ENCODE assay signal across 8 cellular contexts in genomic region chr18:3248062-3248669, GRCh38. TPM values are rescaled to one million over a fixed set of nuclear protein-coding genes. Genes with fewer than 3 reads are reported as not detected.
DNase-seq lines count a peak whose midpoint lies in the region; ATAC-seq lines count a peak whose summit lies in the region.

No MANE protein-coding gene starts in this region.

- peaks cover 37 to 53% of the 10 kb centered on the region in 2 donors for H3K4me1 Mint-ChIP-seq in effector memory CD8-positive, alpha-beta T cell (ENCODE audit: low read depth in 2 of 2)
- peaks cover 31 to 59% (median 43%) of the 10 kb centered on the region in 3 donors for H3K4me1 Mint-ChIP-seq in naive B cell

- H3K27ac Mint-ChIP-seq in effector memory CD8-positive, alpha-beta T cell = peak overlapping the region; percentile 96 to 97
- H3K27ac Mint-ChIP-seq in naive B cell = peak overlapping the region; percentile 95 to 99 (median 98)

- peak; percentile 48 for DNase-seq in Right ventricle myocardium superior
- DNase-seq in Right ventricle myocardium inferior (ENCODE audit: missing footprints) = no peak
- DNase-seq in RKO (ENCODE audit: low spot score) = peak; percentile 43
- no peak for DNase-seq in effector memory CD8-positive, alpha-beta T cell
- DNase-seq in naive B cell = no peak
- no peak for DNase-seq in NCI-H1436 treated with DMSO at 0.1 percent for 48 hours (lab: John Stamatoyannopoulos, UW)
- DNase-seq in central memory CD4-positive, alpha-beta T cell = no peak
- no peak for DNase-seq in NCI-H128 (lab: John Stamatoyannopoulos, UW; ENCODE audit: unreplicated experiment)

- H3K36me3 Mint-ChIP-seq in effector memory CD8-positive, alpha-beta T cell (ENCODE audit: insufficient read depth) = peaks cover 43% of the 10 kb centered on the region
- peaks cover 0 to 7% of the 10 kb centered on the region in 2 donors for H3K36me3 Mint-ChIP-seq in naive B cell

- no peak for ATAC-seq in Right ventricle myocardium superior (ENCODE audit: poor library complexity)
- ATAC-seq in Right ventricle myocardium inferior = no peak
- ATAC-seq in effector memory CD8-positive, alpha-beta T cell (replicated peaks) = no peak
- peak; percentile 2 for ATAC-seq in naive B cell (ENCODE audit: low read depth in 2 of 2)

- peak overlapping the region; percentile 78 to 89 for H3K4me3 Mint-ChIP-seq in effector memory CD8-positive, alpha-beta T cell
- peak overlapping the region; percentile 84 to 99 (median 97) for H3K4me3 Mint-ChIP-seq in naive B cell

- intact Hi-C loops in Right ventricle myocardium superior (cut with DNase I) (loop anchor here (5.0 to 10.0 kb wide), 3 partner anchors 61 to 313 kb away; no protein-coding TSS in a partner anchor), Right ventricle myocardium inferior (cut with DNase I) (loop anchor here (5.0 kb wide), 1 partner anchor 96 kb away; no protein-coding TSS in a partner anchor)

- no peaks in the 10 kb centered on the region for H3K27me3 Mint-ChIP-seq in effector memory CD8-positive, alpha-beta T cell
- H3K27me3 Mint-ChIP-seq in naive B cell = no peaks in the 10 kb centered on the region

- H3K9me3 Mint-ChIP-seq in effector memory CD8-positive, alpha-beta T cell = no peaks in the 10 kb centered on the region
- H3K9me3 Mint-ChIP-seq in naive B cell = no peaks in the 10 kb centered on the region

RNA-seq across cellular contexts. Expression of gene MYL12A, which starts 0.6 kb away (rescaled TPM):
- total RNA-seq in Right ventricle myocardium superior (1,520 TPM), Right ventricle myocardium inferior (2,252 TPM)
- polyA plus RNA-seq in naive B cell (ENCODE audit: low read depth in 6 of 6) = 1,000 to 10,000 TPM; 1,232 to 1,667 (median 1,472) TPM

RNA-seq across cellular contexts. Expression of gene MYL12B, which starts 13.8 kb away (rescaled TPM):
- total RNA-seq in Right ventricle myocardium superior (154 TPM), Right ventricle myocardium inferior (180 TPM)
- polyA plus RNA-seq in naive B cell (ENCODE audit: low read depth in 6 of 6) = 100 to 1,000 TPM; 574 to 848 (median 647) TPM

RNA-seq across cellular contexts. Expression of gene MYOM1, which starts 28.4 kb away (rescaled TPM):
- 608 TPM for total RNA-seq in Right ventricle myocardium superior
- total RNA-seq in Right ventricle myocardium inferior = 611 TPM
- polyA plus RNA-seq in naive B cell (ENCODE audit: low read depth in 6 of 6) = 1 to 10 TPM in 2 of 6 donors, under 1 TPM in 3, not detected in 1; 0.08 to 1.5 (median 0.85) TPM

Comparison
In these comparisons a context has a peak if more than half of its experiments do, and no peak if none do; other contexts are left out.
1. DNase-seq: peak in Right ventricle myocardium superior (single experiment) and RKO (single experiment); none in Right ventricle myocardium inferior (single experiment), effector memory CD8-positive, alpha-beta T cell (0 of 3), naive B cell (single experiment), NCI-H1436 treated with DMSO at 0.1 percent for 48 hours (single experiment), central memory CD4-positive, alpha-beta T cell (single experiment) and NCI-H128 (single experiment).
2. ATAC-seq: peak in naive B cell (2 of 2); none in Right ventricle myocardium superior (single experiment), Right ventricle myocardium inferior (single experiment) and effector memory CD8-positive, alpha-beta T cell (single experiment).